1 cellular context compared by ENCODE assay signal in the genomic region with DNA sequence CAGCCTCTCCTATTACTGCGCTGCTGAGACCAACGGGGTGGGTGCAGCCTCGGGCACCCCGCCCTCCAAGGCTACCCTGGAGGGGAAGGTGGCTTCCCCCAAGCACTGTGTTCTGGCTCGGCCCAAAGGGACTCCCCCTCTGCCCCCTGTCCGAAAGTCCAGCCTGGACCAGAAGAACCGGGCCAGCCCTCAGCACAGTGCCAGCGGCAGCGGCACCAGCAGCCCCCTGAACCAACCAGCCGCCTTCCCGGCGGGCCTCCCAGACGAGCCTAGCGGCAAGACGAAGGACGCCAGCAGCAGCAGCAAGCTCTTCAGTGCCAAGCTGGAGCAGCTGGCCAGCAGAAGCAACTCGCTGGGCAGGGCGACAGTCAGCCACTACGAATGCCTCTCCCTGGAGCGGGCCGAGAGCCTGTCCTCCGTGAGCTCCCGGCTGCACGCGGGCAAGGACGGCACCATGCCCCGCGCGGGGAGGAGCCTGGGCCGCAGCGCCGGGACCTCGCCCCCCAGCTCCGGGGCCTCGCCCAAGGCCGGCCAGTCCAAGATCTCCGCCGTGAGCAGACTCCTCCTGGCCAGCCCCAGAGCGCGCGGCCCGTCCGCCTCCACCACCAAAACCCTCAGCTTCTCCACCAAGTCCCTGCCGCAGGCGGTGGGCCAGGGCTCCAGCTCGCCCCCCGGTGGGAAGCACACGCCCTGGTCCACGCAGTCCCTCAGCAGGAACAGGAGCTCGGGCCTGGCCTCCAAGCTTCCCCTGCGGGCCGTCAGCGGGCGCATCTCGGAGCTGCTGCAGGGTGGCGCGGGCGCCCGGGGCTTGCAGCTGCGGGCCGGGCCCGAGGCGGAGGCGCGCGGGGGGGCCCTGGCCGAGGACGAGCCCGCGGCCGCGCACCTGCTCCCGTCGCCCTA.
TF ChIP-seq lines count a peak whose summit lies in the region.

No MANE protein-coding gene starts in this region.

TF ChIP-seq in GM23338, 12 proteins besides CTCF, POLR2A, EP300 and RAD21 (continued from another document):
- TF ChIP-seq ZNF462 (CRISPR knock-in tag; IDR thresholded peaks at IDR 0.05) = no peak
- TF ChIP-seq ETS1 (IDR thresholded peaks at IDR 0.05) = no peak
- TF ChIP-seq CREB1 (CRISPR knock-in tag; IDR thresholded peaks at IDR 0.05; ENCODE audit: low read depth) = no peak
- TF ChIP-seq EZH2 (IDR thresholded peaks at IDR 0.05; ENCODE audit: low read depth, unreplicated experiment) = no peak
- no peak for TF ChIP-seq ZNF331 (CRISPR knock-in tag; IDR thresholded peaks at IDR 0.05; ENCODE audit: low read depth)
- TF ChIP-seq NANOG (IDR thresholded peaks at IDR 0.05; ENCODE audit: borderline replicate concordance) = no peak
- no peak for TF ChIP-seq POLR2AphosphoS5 (IDR thresholded peaks at IDR 0.05; ENCODE audit: low read depth)
- no peak for TF ChIP-seq ZNF114 (CRISPR knock-in tag; IDR thresholded peaks at IDR 0.05)
- no peak for TF ChIP-seq EZH2phosphoT487 (IDR thresholded peaks at IDR 0.05; ENCODE audit: unreplicated experiment)
- TF ChIP-seq JUNB (IDR thresholded peaks at IDR 0.05; ENCODE audit: unreplicated experiment) = no peak
- no peak for TF ChIP-seq REST (IDR thresholded peaks at IDR 0.05; ENCODE audit: unreplicated experiment)
